9 cellular contexts compared by ENCODE assay signal in the genomic region with DNA sequence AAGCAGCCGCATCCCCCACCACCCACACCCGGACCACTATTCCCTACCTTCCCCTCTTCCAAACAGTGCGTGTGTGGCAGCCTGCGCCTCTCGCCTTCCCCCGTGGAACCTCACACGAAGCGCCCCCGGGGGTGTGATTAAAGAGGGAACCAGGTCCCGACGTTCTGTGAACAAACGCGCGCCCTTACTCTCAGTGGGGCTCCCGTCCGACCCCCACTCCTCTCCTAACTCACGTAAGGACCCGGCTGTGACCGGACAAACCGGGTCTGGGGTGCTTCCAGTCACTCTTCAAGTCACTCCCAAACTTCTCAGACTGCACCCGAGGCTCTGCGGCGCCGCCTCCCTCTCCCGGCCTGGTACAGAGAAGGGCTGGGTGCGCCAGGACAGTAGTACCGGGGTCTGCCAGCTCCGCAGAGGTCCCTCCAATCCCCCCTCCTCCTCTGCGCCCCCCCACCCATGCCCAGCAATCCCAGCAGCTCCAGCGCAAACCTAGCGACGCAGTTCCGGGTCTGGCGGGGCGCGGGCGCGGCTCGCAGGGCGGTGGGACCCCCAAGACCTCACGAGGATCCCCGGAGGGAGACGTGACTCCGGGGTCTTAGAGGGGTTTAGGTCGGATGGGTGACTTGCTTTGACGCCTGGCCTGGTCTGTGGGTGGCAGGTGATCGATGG. TPM values are rescaled to one million over a fixed set of nuclear protein-coding genes. Genes with fewer than 3 reads are reported as not detected.
A peak's percentile ranks its signal among the peaks of the same experiment; 100 is the strongest.
DNase-seq lines count a peak whose midpoint lies in the region; ATAC-seq and TF ChIP-seq lines count a peak whose summit lies in the region.
"Had no signal": no experiment of that assay in that cellular context is flagged by ENCODE, and none has a peak within 500 bp of the region (broad histone marks: within the 10 kb centered on the region; RNA-seq: fewer than 3 reads in every experiment).

No MANE protein-coding gene starts in this region.

- no peak for TF ChIP-seq CTCF in endodermal cell (conservative IDR thresholded peaks at IDR 0.05)
- TF ChIP-seq CTCF in lung (IDR thresholded peaks at IDR 0.05; ENCODE audit: control extremely low read depth, extremely low read depth) = no peak
- no peak for TF ChIP-seq CTCF in spleen (IDR thresholded peaks at IDR 0.05 in 8 of 11, conservative IDR thresholded peaks at IDR 0.05 in 3 of 11)

- H3K4me3 ChIP-seq in HUES64 (ENCODE audit: low read length) = peak overlapping the region; percentile 66
- peak overlapping the region; percentile 60 for H3K4me3 ChIP-seq in endodermal cell (ENCODE audit: low read length)
- H3K4me3 ChIP-seq in lung = peak overlapping the region; percentile 58
- H3K4me3 ChIP-seq in spleen = peak overlapping the region in 7 of 8 donors; percentile 5 to 63 (median 18)

- no peak for TF ChIP-seq POLR2A in spleen (IDR thresholded peaks at IDR 0.05)

- H3K4me1 ChIP-seq in HUES64 (ENCODE audit: insufficient read depth, low read length) = no peaks in the 10 kb centered on the region
- H3K4me1 ChIP-seq in endodermal cell (ENCODE audit: control insufficient read depth, insufficient read depth, low read length) = peaks cover 3% of the 10 kb centered on the region
- peaks cover 0 to 10% of the 10 kb centered on the region in 2 donors for H3K4me1 ChIP-seq in lung (ENCODE audit: control insufficient read depth in 2 of 2, insufficient read depth in 2 of 2, low read length in 2 of 2)
- peaks cover 6 to 17% (median 12%) of the 10 kb centered on the region in 6 donors for H3K4me1 ChIP-seq in spleen

- no peaks in the 10 kb centered on the region for H3K9me3 Mint-ChIP-seq in endodermal cell
- H3K9me3 Mint-ChIP-seq: stimulated activated effector memory CD8-positive, alpha-beta T cell treated with anti-CD3 and anti-CD28 coated beads, Interleukin-12 subunit alpha, Interleukin-12 subunit beta, amount 100 ng/mL, for 72 hours had no signal

- H3K36me3 Mint-ChIP-seq in endodermal cell (ENCODE audit: low read depth) = no peaks in the 10 kb centered on the region
- H3K36me3 Mint-ChIP-seq: stimulated activated effector memory CD8-positive, alpha-beta T cell treated with anti-CD3 and anti-CD28 coated beads, Interleukin-12 subunit alpha, Interleukin-12 subunit beta, amount 100 ng/mL, for 72 hours had no signal

- peak; percentile 15 for ATAC-seq in lung (ENCODE audit: insufficient read depth, low FRiP score)

- H3K27me3 ChIP-seq in HUES64 (ENCODE audit: insufficient read depth, low read length) = peaks cover 100% of the 10 kb centered on the region
- H3K27me3 ChIP-seq in endodermal cell (ENCODE audit: control insufficient read depth, insufficient read depth, low read length, poor library complexity, severe bottlenecking) = peaks cover 100% of the 10 kb centered on the region
- no peaks in the 10 kb centered on the region for H3K27me3 ChIP-seq in lung (ENCODE audit: control insufficient read depth, insufficient read depth)
- H3K27me3 ChIP-seq in spleen (replicated peaks in 1 of 7) = peaks cover 2 to 84% (median 48%) of the 10 kb centered on the region in 7 donors

- intact Hi-C loops in spleen (cut with DNase I; ENCODE audit: low total_unique reads) = loop anchor here (10.0 kb wide), 1 partner anchor 156 kb away; no protein-coding TSS in a partner anchor

- peak; percentile 73 for DNase-seq in endodermal cell
- no peak for DNase-seq in lung (ENCODE audit: low spot score)
- no peak for DNase-seq in spleen
- no peak for DNase-seq in H4 (ENCODE audit: low spot score)
- no peak for DNase-seq in NCI-H2196 (lab: John Stamatoyannopoulos, UW; ENCODE audit: unreplicated experiment)
- DNase-seq in ureter (ENCODE audit: low spot score) = no peak
- no peak for DNase-seq in NCI-H69 (lab: John Stamatoyannopoulos, UW)

- H3K36me3 ChIP-seq in HUES64 (ENCODE audit: insufficient read depth, low read length) (no peaks in the 10 kb centered on the region), endodermal cell (ENCODE audit: control insufficient read depth, insufficient read depth, low read length) (no peaks in the 10 kb centered on the region), lung (ENCODE audit: control insufficient read depth in 2 of 2, insufficient read depth in 2 of 2, low read length in 2 of 2) (no peaks in the 10 kb centered on the region), spleen (no peaks in the 10 kb centered on the region)

- H3K4me3 Mint-ChIP-seq in endodermal cell = peak overlapping the region; percentile 51

- no peak overlapping the region for H3K27ac ChIP-seq in HUES64 (ENCODE audit: low read depth, low read length)
- H3K27ac ChIP-seq in endodermal cell (ENCODE audit: low read depth, low read length) = no peak overlapping the region
- peak overlapping the region in 1 of 2 donors; percentile 71 for H3K27ac ChIP-seq in lung (ENCODE audit: low read depth in 1 of 2, low read length in 1 of 2)
- no peak overlapping the region for H3K27ac ChIP-seq in spleen

- H3K9me3 ChIP-seq in HUES64 (ENCODE audit: insufficient read depth, low read depth, low read length) = no peaks in the 10 kb centered on the region; the same call in 1 of the 2 replicates
- H3K9me3 ChIP-seq in endodermal cell (ENCODE audit: control insufficient read depth, low read length) = no peaks in the 10 kb centered on the region
- H3K9me3 ChIP-seq in lung (ENCODE audit: control insufficient read depth in 2 of 2, insufficient read depth in 1 of 2, low read length in 1 of 2) = no peaks in the 10 kb centered on the region
- H3K9me3 ChIP-seq in spleen = no peaks in the 10 kb centered on the region

- H3K27ac Mint-ChIP-seq in endodermal cell = no peak overlapping the region
- H3K27ac Mint-ChIP-seq: stimulated activated effector memory CD8-positive, alpha-beta T cell treated with anti-CD3 and anti-CD28 coated beads, Interleukin-12 subunit alpha, Interleukin-12 subunit beta, amount 100 ng/mL, for 72 hours had no signal

- H3K27me3 Mint-ChIP-seq in endodermal cell (ENCODE audit: insufficient read depth) = peaks cover 94% of the 10 kb centered on the region

- WGBS in HUES64 = 7% methylated on average over 47 of the region's 47 CpGs
- WGBS in endodermal cell (ENCODE audit: insufficient coverage in 1 of 2, insufficient read length in 1 of 2), 2 experiments = 15 to 19% methylated on average over 18 to 47 of the region's 47 CpGs
- 4 to 6% methylated on average over 45 to 46 of the region's 47 CpGs for WGBS in lung, 2 donors
- 6 to 10% (median 7%) methylated on average over 26 to 47 of the region's 47 CpGs for WGBS in spleen, 5 donors

- peaks cover 5% of the 10 kb centered on the region for H3K4me1 Mint-ChIP-seq in endodermal cell

- H3K9ac ChIP-seq in HUES64 (ENCODE audit: low read depth, low read length) = no peak overlapping the region; the same call in 1 of the 2 replicates
- no peak overlapping the region for H3K9ac ChIP-seq in endodermal cell (ENCODE audit: extremely low read depth, low read length, poor library complexity, severe bottlenecking)

RNA-seq across cellular contexts. Expression of gene DUOXA1, which starts 0.6 kb away (rescaled TPM):
- not detected for polyA plus RNA-seq in HUES64 (2013, experiment 1 of 2)
- not detected for polyA plus RNA-seq in HUES64 (2013, experiment 2 of 2)
- total RNA-seq in endodermal cell (under 1 TPM; 0.86 to 0.99 TPM), lung (100 to 1,000 TPM in 1 of 2 donors, 10 to 100 TPM in 1; 42.6 to 203 TPM), spleen (under 1 TPM in 2 of 7 donors, not detected in 5; 0.30 to 0.38 TPM), ureter (87.3 TPM)
- polyA plus RNA-seq in endodermal cell (2013, experiment 1 of 2) = 0.14 TPM
- polyA plus RNA-seq in endodermal cell (2013, experiment 2 of 2) = 0.91 TPM
- polyA plus RNA-seq in lung (100 to 1,000 TPM in 1 of 2 donors, 10 to 100 TPM in 1; 86.8 to 129 TPM), spleen (under 1 TPM; 0.03 to 0.10 (median 0.04) TPM)
- not detected in 2 replicates for total RNA-seq in H4 (2014; rRNA removed; shearing (Covaris generic))

RNA-seq across cellular contexts. Expression of gene DUOX1, which starts 0.7 kb away (rescaled TPM):
- polyA plus RNA-seq in HUES64 (2013, experiment 1 of 2) = 0.15 TPM
- 0.13 TPM for polyA plus RNA-seq in HUES64 (2013, experiment 2 of 2)
- 1 to 10 TPM; 1.2 to 1.9 TPM for total RNA-seq in endodermal cell
- 0.43 TPM for polyA plus RNA-seq in endodermal cell (2013, experiment 1 of 2)
- polyA plus RNA-seq in endodermal cell (2013, experiment 2 of 2) = 0.29 TPM
- total RNA-seq in lung = 100 to 1,000 TPM in 1 of 2 donors, 10 to 100 TPM in 1; 61.7 to 363 TPM
- polyA plus RNA-seq in lung = 100 to 1,000 TPM in 1 of 2 donors, 10 to 100 TPM in 1; 70.5 to 160 TPM
- total RNA-seq in spleen = under 1 TPM in 2 of 7 donors, not detected in 5; 0.09 to 0.28 TPM
- under 1 TPM; 0.04 to 0.19 (median 0.06) TPM for polyA plus RNA-seq in spleen
- not detected in 2 replicates for total RNA-seq in H4 (2014; rRNA removed; shearing (Covaris generic))
- total RNA-seq in ureter = 85.5 TPM

RNA-seq across cellular contexts. Expression of gene DUOXA2, which starts 15.0 kb away (rescaled TPM):
- not detected for polyA plus RNA-seq in HUES64 (2013, experiment 1 of 2)
- not detected for polyA plus RNA-seq in HUES64 (2013, experiment 2 of 2)
- not detected for total RNA-seq in endodermal cell
- polyA plus RNA-seq in endodermal cell (2013, experiment 1 of 2) = not detected
- polyA plus RNA-seq in endodermal cell (2013, experiment 2 of 2) = not detected
- total RNA-seq in lung = under 1 TPM in 1 of 2 donors, not detected in 1; 0.48 TPM
- under 1 TPM; 0.98 TPM for polyA plus RNA-seq in lung
- total RNA-seq in spleen = not detected
- under 1 TPM in 1 of 3 donors, not detected in 2; 0.06 TPM for polyA plus RNA-seq in spleen
- total RNA-seq in H4 (2014; rRNA removed; shearing (Covaris generic)) = not detected in 2 replicates
- 3.9 TPM for total RNA-seq in ureter

RNA-seq across cellular contexts. Expression of gene DUOX2, which starts 15.1 kb away (rescaled TPM):
- 0.05 TPM for polyA plus RNA-seq in HUES64 (2013, experiment 1 of 2)
- not detected for polyA plus RNA-seq in HUES64 (2013, experiment 2 of 2)
- total RNA-seq in endodermal cell (under 1 TPM; 0.11 to 0.13 TPM), lung (1 to 10 TPM; 2.0 to 3.8 TPM), spleen (not detected), ureter (92.1 TPM)
- polyA plus RNA-seq in endodermal cell (2013, experiment 1 of 2) = 0.11 TPM
- polyA plus RNA-seq in endodermal cell (2013, experiment 2 of 2) = 0.08 TPM
- polyA plus RNA-seq in lung (1 to 10 TPM; 1.0 to 2.1 TPM), spleen (under 1 TPM in 1 of 3 donors, not detected in 2; 0.10 TPM)
- 0.04 TPM in 1 of 2 replicates, not detected in the other for total RNA-seq in H4 (2014; rRNA removed; shearing (Covaris generic))

RNA-seq across cellular contexts. Expression of gene SHF, which starts 58.7 kb away (rescaled TPM):
- 30.3 TPM for polyA plus RNA-seq in HUES64 (2013, experiment 1 of 2)
- 35.4 TPM for polyA plus RNA-seq in HUES64 (2013, experiment 2 of 2)
- total RNA-seq in endodermal cell (10 to 100 TPM; 42.0 to 53.8 TPM), lung (10 to 100 TPM in 1 of 2 donors, 1 to 10 TPM in 1; 4.6 to 15.9 TPM), spleen (1 to 10 TPM; 5.1 to 8.8 (median 5.8) TPM), ureter (7.9 TPM)
- 45.2 TPM for polyA plus RNA-seq in endodermal cell (2013, experiment 1 of 2)
- 43.5 TPM for polyA plus RNA-seq in endodermal cell (2013, experiment 2 of 2)
- polyA plus RNA-seq in lung (1 to 10 TPM; 1.9 to 3.4 TPM), spleen (1 to 10 TPM; 1.9 to 4.3 (median 2.4) TPM)
- total RNA-seq in H4 (2014; rRNA removed; shearing (Covaris generic)) = 2.7 and 5.1 TPM in 2 replicates

Comparison
In these comparisons a context has a peak if more than half of its experiments do, and no peak if none do; other contexts are left out.
1. RNA of gene DUOXA1, which starts 0.6 kb away (total RNA-seq): 42.6 to 203 TPM in lung and 87.3 TPM in ureter (single experiment); 0.86 to 0.99 TPM in endodermal cell, 0.30 to 0.38 TPM in spleen and not detected in H4; every median in the first group is over 10 times any median in the second.
2. RNA of gene DUOX1, which starts 0.7 kb away (total RNA-seq): 61.7 to 363 TPM in lung and 85.5 TPM in ureter (single experiment); 1.2 to 1.9 TPM in endodermal cell, 0.09 to 0.28 TPM in spleen and not detected in H4; every median in the first group is over 10 times any median in the second.
3. Peak in every context shown above with its lines, with median percentiles within 50 percentile points of each other: H3K4me3 ChIP-seq.